16 cellular contexts compared by ENCODE assay signal in the genomic region with DNA sequence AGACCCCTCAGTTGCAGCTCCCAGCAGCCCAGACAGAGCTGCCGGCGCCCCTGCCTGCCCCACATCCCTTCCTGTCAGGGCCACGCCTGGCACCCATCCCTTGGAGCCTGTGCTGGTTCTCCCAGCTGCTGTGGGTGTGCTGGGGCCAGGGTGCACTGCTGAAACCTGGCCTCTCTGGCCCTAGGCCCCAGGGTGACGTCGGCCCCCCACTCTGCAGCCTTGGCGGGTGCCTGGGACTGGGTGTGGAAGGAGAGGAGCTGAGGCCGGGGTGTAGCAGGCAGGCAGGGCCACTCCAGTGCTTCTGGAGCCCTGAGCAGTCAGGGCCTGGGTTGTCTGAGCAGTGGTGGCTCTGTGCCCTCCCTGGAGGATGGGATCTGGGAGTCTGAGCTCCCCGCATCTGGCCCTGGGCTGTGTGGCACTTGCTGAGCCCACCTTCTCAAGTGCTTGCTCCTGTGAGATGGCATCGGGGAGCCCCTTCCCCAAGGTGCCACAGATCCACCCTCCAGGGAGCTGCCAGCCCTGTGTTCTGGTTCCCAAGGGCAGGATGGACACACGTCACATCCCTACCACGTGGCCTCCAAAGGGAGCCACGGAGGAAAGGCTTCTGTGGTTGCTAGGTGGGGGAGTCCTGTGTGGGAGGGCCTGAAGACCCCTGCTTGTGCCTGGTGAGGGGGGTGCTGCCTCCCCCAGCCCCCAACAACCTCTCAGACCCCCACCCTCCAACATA. TPM values are rescaled to one million over a fixed set of nuclear protein-coding genes. Genes with fewer than 3 reads are reported as not detected.
A peak's percentile ranks its signal among the peaks of the same experiment; 100 is the strongest.
DNase-seq lines count a peak whose midpoint lies in the region; ATAC-seq and TF ChIP-seq lines count a peak whose summit lies in the region.
"Had no signal": no experiment of that assay in that cellular context is flagged by ENCODE, and none has a peak within 500 bp of the region (broad histone marks: within the 10 kb centered on the region; RNA-seq: fewer than 3 reads in every experiment).

No MANE protein-coding gene starts in this region.

- H4K8ac ChIP-seq in trophoblast cell (ENCODE audit: low read depth, low read length): no peak overlapping the region

- H2BK12ac ChIP-seq in trophoblast cell (ENCODE audit: low read length): no peak overlapping the region

- peaks cover 7% of the 10 kb centered on the region for H3K79me1 ChIP-seq in trophoblast cell (ENCODE audit: low read length)

- WGBS in HUES64: 96% methylated on average over 11 of the region's 12 CpGs
- WGBS in trophoblast cell (ENCODE audit: extremely low coverage, insufficient coverage, insufficient read length): no CpG with 5 or more reads among the region's 12 CpGs

- no peak overlapping the region for H2AFZ ChIP-seq in trophoblast cell (ENCODE audit: insufficient read depth, low read length, poor library complexity)

- H3K27ac ChIP-seq in BLaER1: peak overlapping the region; percentile 73
- H3K27ac ChIP-seq in HUES64 (ENCODE audit: low read depth, low read length): 0 out of 2 replicates have a peak overlapping the region, but pooled peaks have one; percentile 25
- peak overlapping the region in 34 of 59 donors; percentile 2 to 81 (median 48) for H3K27ac ChIP-seq in dorsolateral prefrontal cortex
- no peak overlapping the region for H3K27ac ChIP-seq in trophoblast cell (ENCODE audit: low read depth, low read length)
- H3K27ac ChIP-seq: HL-60, prostate gland had no signal

- H3K9me3 ChIP-seq in BLaER1: no peaks in the 10 kb centered on the region
- H3K9me3 ChIP-seq in HUES64 (ENCODE audit: insufficient read depth, low read depth, low read length): no peaks in the 10 kb centered on the region
- H3K9me3 ChIP-seq in trophoblast cell (ENCODE audit: insufficient read depth, low read depth, low read length): peaks cover under 1% of the 10 kb centered on the region
- H3K9me3 ChIP-seq: prostate gland had no signal

- no peak for TF ChIP-seq CTCF in dorsolateral prefrontal cortex (IDR thresholded peaks at IDR 0.05 in 54 of 56, conservative IDR thresholded peaks at IDR 0.05 in 2 of 56; ENCODE audit: low read depth in 1 of 56, partially characterized antibody in 56 of 56)

- DNase-seq in dorsolateral prefrontal cortex (no peak), trophoblast cell (no peak), Ammon's horn (ENCODE audit: low spot score) (no peak), superior temporal gyrus (ENCODE audit: extremely low spot score) (no peak), NCI-H2081 treated with DMSO at 0.1 percent for 48 hours (lab: John Stamatoyannopoulos, UW) (no peak)
- DNase-seq: effector CD4-positive, alpha-beta T cell; NCI-H345; PC-3; stimulated activated CD4-positive, alpha-beta T cell treated with anti-CD3 and anti-CD28 coated beads, Interleukin-2, amount 100 ng/mL, for 48 hours; T-helper 17 cell had no signal

- H3K4ac ChIP-seq in trophoblast cell (ENCODE audit: low read depth, low read length): no peak overlapping the region

- H2AK5ac ChIP-seq in trophoblast cell (ENCODE audit: low read length): no peak overlapping the region

- ATAC-seq in HG03354 (IDR thresholded peaks at IDR 0.05; ENCODE audit: poor library complexity, severe bottlenecking, unreplicated experiment): no peak
- ATAC-seq: PC-3, T-helper 17 cell had no signal

- H3K36me3 ChIP-seq in BLaER1: peaks cover 82% of the 10 kb centered on the region
- peaks cover 48% of the 10 kb centered on the region for H3K36me3 ChIP-seq in HUES64 (ENCODE audit: insufficient read depth, low read length)
- H3K36me3 ChIP-seq in trophoblast cell (ENCODE audit: control insufficient read depth in 1 of 2, insufficient read depth in 2 of 2, low read length in 2 of 2): peaks cover 70 to 73% of the 10 kb centered on the region in 2 experiments

- H3K27me3 ChIP-seq in BLaER1 (no peaks in the 10 kb centered on the region), HUES64 (ENCODE audit: insufficient read depth, low read length) (no peaks in the 10 kb centered on the region), dorsolateral prefrontal cortex (no peaks in the 10 kb centered on the region), trophoblast cell (ENCODE audit: insufficient read depth, low read length) (no peaks in the 10 kb centered on the region)

- no peak overlapping the region for H2BK5ac ChIP-seq in trophoblast cell (ENCODE audit: low read depth, low read length, poor library complexity)

- peak overlapping the region; percentile 76 for H3K4me2 ChIP-seq in BLaER1
- H3K4me2 ChIP-seq in trophoblast cell (ENCODE audit: low read length): no peak overlapping the region

- no peak overlapping the region for H2BK120ac ChIP-seq in trophoblast cell (ENCODE audit: insufficient read depth, low read length, poor library complexity)

- H3K4me3 ChIP-seq in BLaER1: no peak overlapping the region
- H3K4me3 ChIP-seq in HUES64 (ENCODE audit: low read length): no peak overlapping the region
- H3K4me3 ChIP-seq in dorsolateral prefrontal cortex: no peak overlapping the region
- no peak overlapping the region for H3K4me3 ChIP-seq in trophoblast cell (ENCODE audit: low read depth, low read length)
- H3K4me3 ChIP-seq: prostate gland had no signal

- H3K79me2 ChIP-seq in trophoblast cell (ENCODE audit: control insufficient read depth, insufficient read depth, low read length, poor library complexity): peaks cover 14% of the 10 kb centered on the region

- intact Hi-C loops in dorsolateral prefrontal cortex (cut with DNase I): loop anchor here in 1 of 2 donors (5.0 kb wide), 2 partner anchors 59 to 161 kb away; no protein-coding TSS in a partner anchor

- H4K91ac ChIP-seq in trophoblast cell (ENCODE audit: low read depth, low read length): no peak overlapping the region

- H4K20me1 ChIP-seq in BLaER1: peaks cover 92% of the 10 kb centered on the region

- no peak overlapping the region for H3K14ac ChIP-seq in trophoblast cell (ENCODE audit: low read length)

- H3K23ac ChIP-seq in trophoblast cell (ENCODE audit: low read length): no peak overlapping the region

- peaks cover 92% of the 10 kb centered on the region for H3K4me1 ChIP-seq in BLaER1
- no peaks in the 10 kb centered on the region for H3K4me1 ChIP-seq in HUES64 (ENCODE audit: insufficient read depth, low read length)
- peaks cover 3 to 4% of the 10 kb centered on the region in 2 experiments for H3K4me1 ChIP-seq in trophoblast cell (ENCODE audit: control insufficient read depth in 1 of 2, insufficient read depth in 2 of 2, low read length in 2 of 2)

- peak overlapping the region; percentile 9 for H4K12ac ChIP-seq in trophoblast cell (ENCODE audit: low read depth, low read length)

- H3K18ac ChIP-seq in trophoblast cell (ENCODE audit: low read length): no peak overlapping the region

- H3K9ac ChIP-seq in BLaER1 (peak overlapping the region; percentile 55), HUES64 (ENCODE audit: low read depth, low read length) (no peak overlapping the region), trophoblast cell (ENCODE audit: low read length) (no peak overlapping the region)

RNA-seq across cellular contexts. Expression of a gene that starts 5.2 kb away (rescaled TPM):
- polyA plus RNA-seq in HUES64 (2013, experiment 1 of 2): 93.8 TPM
- 88.1 TPM for polyA plus RNA-seq in HUES64 (2013, experiment 2 of 2)
- 10 to 100 TPM; 32.8 to 66.7 (median 46.1) TPM for total RNA-seq in dorsolateral prefrontal cortex
- polyA plus RNA-seq in trophoblast cell (2013): 71.1 and 72.2 TPM in 2 replicates

RNA-seq across cellular contexts. Expression of a gene that starts 5.7 kb away (rescaled TPM):
- 108 TPM for polyA plus RNA-seq in HUES64 (2013, experiment 1 of 2)
- 122 TPM for polyA plus RNA-seq in HUES64 (2013, experiment 2 of 2)
- total RNA-seq in dorsolateral prefrontal cortex: 10 to 100 TPM; 27.0 to 68.4 (median 48.2) TPM
- polyA plus RNA-seq in trophoblast cell (2013): 90.1 and 94.1 TPM in 2 replicates

RNA-seq across cellular contexts. Expression of a gene that starts 18.2 kb away (rescaled TPM):
- polyA plus RNA-seq in HUES64 (2013, experiment 1 of 2): 2.9 TPM
- polyA plus RNA-seq in HUES64 (2013, experiment 2 of 2): 2.3 TPM
- 10 to 100 TPM in 40 of 120 experiments, 1 to 10 TPM in 79, not detected in 1; 2.5 to 24.6 (median 7.6) TPM for total RNA-seq in dorsolateral prefrontal cortex
- 2.4 and 2.8 TPM in 2 replicates for polyA plus RNA-seq in trophoblast cell (2013)

RNA-seq across cellular contexts. Expression of a gene that starts 25.2 kb away (rescaled TPM):
- 0.30 TPM for polyA plus RNA-seq in HUES64 (2013, experiment 1 of 2)
- not detected for polyA plus RNA-seq in HUES64 (2013, experiment 2 of 2)
- total RNA-seq in dorsolateral prefrontal cortex: 1 to 10 TPM in 34 of 120 experiments, under 1 TPM in 34, not detected in 52; 0.43 to 2.3 (median 1.0) TPM
- 0.10 and 0.12 TPM in 2 replicates for polyA plus RNA-seq in trophoblast cell (2013)
- total RNA-seq: M059J, PC-3 had no signal

RNA-seq across cellular contexts. Expression of a gene that starts 51.0 kb away (rescaled TPM):
- polyA plus RNA-seq in HUES64 (2013, experiment 1 of 2): not detected
- polyA plus RNA-seq in HUES64 (2013, experiment 2 of 2): not detected
- total RNA-seq in dorsolateral prefrontal cortex: 1 to 10 TPM in 12 of 120 experiments, under 1 TPM in 101, not detected in 7; 0.16 to 1.5 (median 0.55) TPM
- 0.03 TPM in 2 replicates for polyA plus RNA-seq in trophoblast cell (2013)
- total RNA-seq: M059J, PC-3, T-helper 17 cell had no signal
